In the genomic region with DNA sequence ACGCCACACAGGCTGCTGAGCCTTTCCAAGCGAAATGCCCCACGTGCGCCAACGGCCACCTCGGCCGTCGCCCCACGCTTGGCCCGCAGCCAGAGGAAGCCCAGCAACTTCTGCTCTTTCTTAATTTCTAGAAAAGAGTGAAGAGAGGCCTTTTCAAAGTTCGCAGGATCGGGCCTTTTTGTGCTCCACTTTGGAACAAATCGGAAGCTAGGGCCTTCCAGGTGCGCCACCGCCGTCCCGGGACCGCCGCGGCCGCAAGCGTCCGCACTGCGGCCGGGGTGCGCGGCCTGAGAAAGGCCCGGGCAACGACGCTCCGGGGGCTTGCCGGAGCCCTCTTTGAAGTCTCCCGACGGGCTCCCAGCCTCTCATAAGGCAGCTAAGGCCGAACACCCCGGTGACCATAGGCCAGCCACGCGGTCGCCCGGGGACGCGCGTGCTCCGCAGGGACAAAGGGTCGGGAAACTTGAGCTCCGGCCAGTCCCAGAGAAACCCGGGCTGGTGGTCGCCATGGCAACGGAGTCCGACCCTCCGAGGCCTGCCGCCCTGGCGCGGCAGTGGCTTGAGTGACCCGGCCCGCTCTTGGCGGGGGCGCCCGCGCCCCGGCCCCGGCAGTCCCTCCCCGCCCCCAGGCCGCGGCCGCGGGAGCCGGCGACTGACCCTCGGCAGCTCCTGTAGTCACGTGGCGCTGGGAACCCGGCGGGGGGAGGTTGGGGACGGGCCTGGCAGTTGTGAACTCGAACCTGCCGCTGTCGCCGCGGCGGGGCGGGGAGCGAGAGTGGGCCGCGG, we compare ENCODE assay signal across 1 cellular context.
TF ChIP-seq lines count a peak whose summit lies in the region.

A gene (plus strand): TSS at position 725 of the 786 bp plus-strand sequence. CDS start 890 bp downstream, outside the sequence.

TF ChIP-seq in HCT116, 20 proteins besides CTCF, POLR2A, EP300 and RAD21 (continued from another document):
- TF ChIP-seq, protein P1, sequence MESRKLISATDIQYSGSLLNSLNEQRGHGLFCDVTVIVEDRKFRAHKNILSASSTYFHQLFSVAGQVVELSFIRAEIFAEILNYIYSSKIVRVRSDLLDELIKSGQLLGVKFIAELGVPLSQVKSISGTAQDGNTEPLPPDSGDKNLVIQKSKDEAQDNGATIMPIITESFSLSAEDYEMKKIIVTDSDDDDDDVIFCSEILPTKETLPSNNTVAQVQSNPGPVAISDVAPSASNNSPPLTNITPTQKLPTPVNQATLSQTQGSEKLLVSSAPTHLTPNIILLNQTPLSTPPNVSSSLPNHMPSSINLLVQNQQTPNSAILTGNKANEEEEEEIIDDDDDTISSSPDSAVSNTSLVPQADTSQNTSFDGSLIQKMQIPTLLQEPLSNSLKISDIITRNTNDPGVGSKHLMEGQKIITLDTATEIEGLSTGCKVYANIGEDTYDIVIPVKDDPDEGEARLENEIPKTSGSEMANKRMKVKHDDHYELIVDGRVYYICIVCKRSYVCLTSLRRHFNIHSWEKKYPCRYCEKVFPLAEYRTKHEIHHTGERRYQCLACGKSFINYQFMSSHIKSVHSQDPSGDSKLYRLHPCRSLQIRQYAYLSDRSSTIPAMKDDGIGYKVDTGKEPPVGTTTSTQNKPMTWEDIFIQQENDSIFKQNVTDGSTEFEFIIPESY (IDR thresholded peaks at IDR 0.05; ENCODE audit: extremely low read depth, insufficient replicate concordance, low read length): peak; percentile 55
- no peak for TF ChIP-seq FOSL1 (IDR thresholded peaks at IDR 0.05; ENCODE audit: low read depth)
- peak; percentile 85 for TF ChIP-seq TCF7L2 (IDR thresholded peaks at IDR 0.05; ENCODE audit: borderline replicate concordance, extremely low read depth, insufficient read depth, insufficient read length)
- no peak for TF ChIP-seq JUND (IDR thresholded peaks at IDR 0.05)
- TF ChIP-seq ZFX (IDR thresholded peaks at IDR 0.05): peak; percentile 93
- no peak; the same call in 1 of the 2 replicates for TF ChIP-seq SP1 (IDR thresholded peaks at IDR 0.05; ENCODE audit: low read depth)
- TF ChIP-seq, protein P2, sequence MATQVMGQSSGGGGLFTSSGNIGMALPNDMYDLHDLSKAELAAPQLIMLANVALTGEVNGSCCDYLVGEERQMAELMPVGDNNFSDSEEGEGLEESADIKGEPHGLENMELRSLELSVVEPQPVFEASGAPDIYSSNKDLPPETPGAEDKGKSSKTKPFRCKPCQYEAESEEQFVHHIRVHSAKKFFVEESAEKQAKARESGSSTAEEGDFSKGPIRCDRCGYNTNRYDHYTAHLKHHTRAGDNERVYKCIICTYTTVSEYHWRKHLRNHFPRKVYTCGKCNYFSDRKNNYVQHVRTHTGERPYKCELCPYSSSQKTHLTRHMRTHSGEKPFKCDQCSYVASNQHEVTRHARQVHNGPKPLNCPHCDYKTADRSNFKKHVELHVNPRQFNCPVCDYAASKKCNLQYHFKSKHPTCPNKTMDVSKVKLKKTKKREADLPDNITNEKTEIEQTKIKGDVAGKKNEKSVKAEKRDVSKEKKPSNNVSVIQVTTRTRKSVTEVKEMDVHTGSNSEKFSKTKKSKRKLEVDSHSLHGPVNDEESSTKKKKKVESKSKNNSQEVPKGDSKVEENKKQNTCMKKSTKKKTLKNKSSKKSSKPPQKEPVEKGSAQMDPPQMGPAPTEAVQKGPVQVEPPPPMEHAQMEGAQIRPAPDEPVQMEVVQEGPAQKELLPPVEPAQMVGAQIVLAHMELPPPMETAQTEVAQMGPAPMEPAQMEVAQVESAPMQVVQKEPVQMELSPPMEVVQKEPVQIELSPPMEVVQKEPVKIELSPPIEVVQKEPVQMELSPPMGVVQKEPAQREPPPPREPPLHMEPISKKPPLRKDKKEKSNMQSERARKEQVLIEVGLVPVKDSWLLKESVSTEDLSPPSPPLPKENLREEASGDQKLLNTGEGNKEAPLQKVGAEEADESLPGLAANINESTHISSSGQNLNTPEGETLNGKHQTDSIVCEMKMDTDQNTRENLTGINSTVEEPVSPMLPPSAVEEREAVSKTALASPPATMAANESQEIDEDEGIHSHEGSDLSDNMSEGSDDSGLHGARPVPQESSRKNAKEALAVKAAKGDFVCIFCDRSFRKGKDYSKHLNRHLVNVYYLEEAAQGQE (IDR thresholded peaks at IDR 0.05; ENCODE audit: low read depth): no peak
- TF ChIP-seq SRF (IDR thresholded peaks at IDR 0.05; ENCODE audit: low read depth): no peak
- TF ChIP-seq EZH2 (IDR thresholded peaks at IDR 0.05): no peak
- TF ChIP-seq POLR2AphosphoS5 (IDR thresholded peaks at IDR 0.05; ENCODE audit: low read depth, low read length): peak; percentile 79
